Comparison of ENCODE assay signal across 7 cellular contexts in genomic region chr17:50114849-50115357, GRCh38. TPM values are rescaled to one million over a fixed set of nuclear protein-coding genes. Genes with fewer than 3 reads are reported as not detected.
DNase-seq lines count a peak whose midpoint lies in the region; ATAC-seq and TF ChIP-seq lines count a peak whose summit lies in the region.
"Had no signal": no experiment of that assay in that cellular context is flagged by ENCODE, and none has a peak within 500 bp of the region (broad histone marks: within the 10 kb centered on the region; RNA-seq: fewer than 3 reads in every experiment).

No MANE protein-coding gene starts in this region.

- no peaks in the 10 kb centered on the region for H3K79me2 ChIP-seq in PC-9 (ENCODE audit: low read depth)

- POLR2A ChIA-PET in PC-9 (lab: Charles Lee; ENCODE audit: unreplicated experiment), result no interaction called here

- H4K20me1 ChIP-seq in PC-9 (ENCODE audit: insufficient read depth), result no peaks in the 10 kb centered on the region

- CTCF ChIA-PET in PC-9 (lab: Charles Lee), result interaction anchor here (0.6 to 1.5 kb wide), 4 partner anchors 12 to 49 kb away, joined by 3 to 9 read pairs (median 6); partner anchors contain the start of gene SAMD14

- peaks cover 4% of the 10 kb centered on the region; the same call in 1 of the 2 replicates for H3F3A ChIP-seq in PC-9 (ENCODE audit: insufficient read depth, low read depth)

- no peak overlapping the region for H3K4me2 ChIP-seq in PC-9

- H3K36me3 Mint-ChIP-seq in type B pancreatic cell, result no peaks in the 10 kb centered on the region

- H3K27ac ChIP-seq in PC-9, result no peak overlapping the region
- no peak overlapping the region for H3K27ac ChIP-seq in esophagus squamous epithelium

- intact Hi-C loops in PC-9 (cut with micrococcal nuclease; ENCODE audit: unreplicated experiment) (no loop called here), esophagus squamous epithelium (cut with DNase I) (no loop called here)

- DNase-seq in stimulated activated CD4-positive, alpha-beta T cell treated with anti-CD3 and anti-CD28 coated beads, Interleukin-4, amount 100 ng/mL, for 24 hours, result peak; percentile 27
- DNase-seq in stimulated activated CD4-positive, alpha-beta T cell treated with anti-CD3 and anti-CD28 coated beads, Interleukin-2, amount 100 ng/mL, for 48 hours, result no peak
- DNase-seq in PC-9 (peak; percentile 31 to 56), esophagus squamous epithelium (lab: John Stamatoyannopoulos, UW) (no peak), type B pancreatic cell (ENCODE audit: extremely low spot score, unreplicated experiment) (no peak)

- H3K9me3 ChIP-seq in PC-9 (ENCODE audit: insufficient read depth, low read depth) (no peaks in the 10 kb centered on the region), esophagus squamous epithelium (no peaks in the 10 kb centered on the region)

- H3K4me1 ChIP-seq in PC-9 (replicated peaks; ENCODE audit: insufficient read depth) (0 out of 2 replicates have a peak, but pooled peaks cover 5% of the 10 kb centered on the region), esophagus squamous epithelium (peaks cover 11 to 49% (median 24%) of the 10 kb centered on the region in 3 donors)

- H3K27ac Mint-ChIP-seq in type B pancreatic cell, result peak overlapping the region; percentile 24

- H3K36me3 ChIP-seq in PC-9 (ENCODE audit: low read depth) (no peaks in the 10 kb centered on the region), esophagus squamous epithelium (peaks cover 0 to 15% (median 0%) of the 10 kb centered on the region in 3 donors)

- TF ChIP-seq POLR2A in esophagus squamous epithelium (IDR thresholded peaks at IDR 0.05), result no peak

- peaks cover 14% of the 10 kb centered on the region for H3K4me1 Mint-ChIP-seq in type B pancreatic cell (ENCODE audit: unreplicated experiment)

- no peaks in the 10 kb centered on the region for H3K9me3 Mint-ChIP-seq in type B pancreatic cell

- H3K27me3 ChIP-seq in PC-9 (ENCODE audit: insufficient read depth, low read depth) (peaks cover 33% of the 10 kb centered on the region), esophagus squamous epithelium (peaks cover 0 to 44% (median 0%) of the 10 kb centered on the region in 4 donors)

- H3K4me3 ChIP-seq in PC-9 (no peak overlapping the region), esophagus squamous epithelium (no peak overlapping the region)

- 16 to 28% methylated on average over 3 to 6 of the region's 6 CpGs for WGBS in esophagus squamous epithelium, 2 donors

- BruUV-seq in PC-9 (replicated peaks; lab: Mats Ljungman, UMichigan), result TSS peak; percentile 17

- no peak overlapping the region for H2AFZ ChIP-seq in PC-9

- peak overlapping the region; percentile 24 for H3K4me3 Mint-ChIP-seq in type B pancreatic cell

- no peaks in the 10 kb centered on the region for H3K9me2 ChIP-seq in PC-9 (ENCODE audit: insufficient read depth)

- H3K27me3 Mint-ChIP-seq in type B pancreatic cell, result peaks cover 26% of the 10 kb centered on the region

- TF ChIP-seq CTCF in PC-9 (conservative IDR thresholded peaks at IDR 0.05) (peak; percentile 79), esophagus squamous epithelium (IDR thresholded peaks at IDR 0.05) (peak in 5 of 6 experiments; percentile 36 to 62 (median 40)), type B pancreatic cell (conservative IDR thresholded peaks at IDR 0.05) (peak; percentile 73)

- ATAC-seq in HG02981 (IDR thresholded peaks at IDR 0.05; ENCODE audit: unreplicated experiment), result no peak

RNA-seq across cellular contexts. Expression of gene SAMD14, which starts 15.1 kb away (rescaled TPM):
- total RNA-seq in PC-9 (2021) (0.17 and 0.73 TPM in 2 replicates), esophagus squamous epithelium (under 1 TPM in 1 of 4 donors, not detected in 3; 0.57 TPM), type B pancreatic cell (ENCODE audit: low replicate concordance) (2.2 and 14.1 TPM in 2 replicates)

RNA-seq across cellular contexts. Expression of gene PDK2, which starts 19.8 kb away (rescaled TPM):
- 38.6 and 58.7 TPM in 2 replicates for total RNA-seq in PC-9 (2021)
- total RNA-seq in esophagus squamous epithelium, result 10 to 100 TPM in 3 of 4 donors, 1 to 10 TPM in 1; 5.2 to 20.2 (median 12.8) TPM
- total RNA-seq in type B pancreatic cell (ENCODE audit: low replicate concordance), result 29.9 and 44.9 TPM in 2 replicates

RNA-seq across cellular contexts. Expression of gene PPP1R9B, which starts 35.6 kb away (rescaled TPM):
- 34.0 and 35.8 TPM in 2 replicates for total RNA-seq in PC-9 (2021)
- 10 to 100 TPM; 24.9 to 35.9 (median 28.2) TPM for total RNA-seq in esophagus squamous epithelium
- 45.6 and 51.5 TPM in 2 replicates for total RNA-seq in type B pancreatic cell (ENCODE audit: low replicate concordance)

RNA-seq across cellular contexts. Expression of gene SGCA, which starts 50.9 kb away (rescaled TPM):
- total RNA-seq in PC-9 (2021) (not detected in 2 replicates), esophagus squamous epithelium (10 to 100 TPM in 1 of 4 donors, 1 to 10 TPM in 3; 1.9 to 15.1 (median 6.9) TPM), type B pancreatic cell (ENCODE audit: low replicate concordance) (0.72 TPM in 1 of 2 replicates, not detected in the other)
- total RNA-seq: mononuclear cell had no signal

RNA-seq across cellular contexts. Expression of gene ITGA3, which starts 59.0 kb away (rescaled TPM):
- total RNA-seq in PC-9 (2021), result 291 and 327 TPM in 2 replicates
- 10 to 100 TPM; 44.4 to 86.3 (median 77.0) TPM for total RNA-seq in esophagus squamous epithelium
- 20.3 and 27.3 TPM in 2 replicates for total RNA-seq in type B pancreatic cell (ENCODE audit: low replicate concordance)

Comparison
In these comparisons a context has a peak if more than half of its experiments do, and no peak if none do; other contexts are left out.
1. DNase-seq: peak in stimulated activated CD4-positive, alpha-beta T cell treated with anti-CD3 and anti-CD28 coated beads, Interleukin-4, amount 100 ng/mL, for 24 hours (single experiment) and PC-9 (2 of 2); none in stimulated activated CD4-positive, alpha-beta T cell treated with anti-CD3 and anti-CD28 coated beads, Interleukin-2, amount 100 ng/mL, for 48 hours (0 of 2), esophagus squamous epithelium (single experiment) and type B pancreatic cell (single experiment).
2. Peak in every context shown above with its lines, with median percentiles within 50 percentile points of each other: CTCF ChIP-seq.